Comparison of ENCODE assay signal across 1 cellular context in genomic region chr17:63429766-63430165, GRCh38.
TF ChIP-seq lines count a peak whose summit lies in the region.

No MANE protein-coding gene starts in this region.

TF ChIP-seq in K562, 482 proteins besides CTCF, POLR2A, EP300 and RAD21:
- TF ChIP-seq TAF15 (IDR thresholded peaks at IDR 0.05; ENCODE audit: low read depth, low read length) = no peak
- no peak for TF ChIP-seq PHF20 (IDR thresholded peaks at IDR 0.05; ENCODE audit: partially characterized antibody)
- peak; percentile 32; the same call in 1 of the 2 replicates for TF ChIP-seq ZNF316 (IDR thresholded peaks at IDR 0.05)
- no peak for TF ChIP-seq TEAD2 (tag; IDR thresholded peaks at IDR 0.05)
